In the genomic region with DNA sequence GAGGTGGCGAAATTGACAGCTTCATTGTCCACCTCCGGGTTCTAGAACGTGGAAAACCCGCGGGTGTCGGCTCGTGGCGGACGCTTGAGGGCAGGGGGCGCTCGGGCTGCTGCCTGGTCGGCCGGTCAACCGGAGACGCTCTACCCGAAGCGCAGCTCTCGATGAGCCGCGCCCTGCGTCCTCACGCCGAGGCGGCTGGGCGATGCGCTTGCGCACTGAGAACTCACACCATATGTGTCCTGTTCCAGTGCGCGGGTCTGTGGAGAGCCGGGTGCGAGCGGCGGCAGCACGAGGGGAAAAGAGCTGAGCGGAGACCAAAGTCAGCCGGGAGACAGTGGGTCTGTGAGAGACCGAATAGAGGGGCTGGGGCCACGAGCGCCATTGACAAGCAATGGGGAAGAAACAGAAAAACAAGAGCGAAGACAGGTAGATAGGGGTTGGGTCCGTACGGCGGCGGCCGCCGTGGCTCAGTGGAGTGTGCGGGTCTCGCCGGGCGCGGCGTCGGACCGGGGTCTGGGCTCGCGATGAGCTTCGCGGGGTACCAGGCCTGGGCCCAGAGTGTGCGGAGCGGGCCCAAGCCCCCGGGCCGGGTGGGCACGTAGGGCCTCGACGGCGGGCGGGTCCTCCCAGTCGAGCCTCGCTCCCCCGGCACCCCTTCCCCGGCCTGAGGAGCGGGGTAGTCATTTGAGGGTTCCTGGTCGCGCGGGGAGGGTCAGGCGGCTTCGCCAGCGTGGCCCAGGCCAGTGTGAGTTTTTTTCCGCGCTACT, we compare ENCODE assay signal across 8 cellular contexts. TPM values are rescaled to one million over a fixed set of nuclear protein-coding genes. Genes with fewer than 3 reads are reported as not detected.
DNase-seq lines count a peak whose midpoint lies in the region; ATAC-seq and TF ChIP-seq lines count a peak whose summit lies in the region.

A gene with protein sequence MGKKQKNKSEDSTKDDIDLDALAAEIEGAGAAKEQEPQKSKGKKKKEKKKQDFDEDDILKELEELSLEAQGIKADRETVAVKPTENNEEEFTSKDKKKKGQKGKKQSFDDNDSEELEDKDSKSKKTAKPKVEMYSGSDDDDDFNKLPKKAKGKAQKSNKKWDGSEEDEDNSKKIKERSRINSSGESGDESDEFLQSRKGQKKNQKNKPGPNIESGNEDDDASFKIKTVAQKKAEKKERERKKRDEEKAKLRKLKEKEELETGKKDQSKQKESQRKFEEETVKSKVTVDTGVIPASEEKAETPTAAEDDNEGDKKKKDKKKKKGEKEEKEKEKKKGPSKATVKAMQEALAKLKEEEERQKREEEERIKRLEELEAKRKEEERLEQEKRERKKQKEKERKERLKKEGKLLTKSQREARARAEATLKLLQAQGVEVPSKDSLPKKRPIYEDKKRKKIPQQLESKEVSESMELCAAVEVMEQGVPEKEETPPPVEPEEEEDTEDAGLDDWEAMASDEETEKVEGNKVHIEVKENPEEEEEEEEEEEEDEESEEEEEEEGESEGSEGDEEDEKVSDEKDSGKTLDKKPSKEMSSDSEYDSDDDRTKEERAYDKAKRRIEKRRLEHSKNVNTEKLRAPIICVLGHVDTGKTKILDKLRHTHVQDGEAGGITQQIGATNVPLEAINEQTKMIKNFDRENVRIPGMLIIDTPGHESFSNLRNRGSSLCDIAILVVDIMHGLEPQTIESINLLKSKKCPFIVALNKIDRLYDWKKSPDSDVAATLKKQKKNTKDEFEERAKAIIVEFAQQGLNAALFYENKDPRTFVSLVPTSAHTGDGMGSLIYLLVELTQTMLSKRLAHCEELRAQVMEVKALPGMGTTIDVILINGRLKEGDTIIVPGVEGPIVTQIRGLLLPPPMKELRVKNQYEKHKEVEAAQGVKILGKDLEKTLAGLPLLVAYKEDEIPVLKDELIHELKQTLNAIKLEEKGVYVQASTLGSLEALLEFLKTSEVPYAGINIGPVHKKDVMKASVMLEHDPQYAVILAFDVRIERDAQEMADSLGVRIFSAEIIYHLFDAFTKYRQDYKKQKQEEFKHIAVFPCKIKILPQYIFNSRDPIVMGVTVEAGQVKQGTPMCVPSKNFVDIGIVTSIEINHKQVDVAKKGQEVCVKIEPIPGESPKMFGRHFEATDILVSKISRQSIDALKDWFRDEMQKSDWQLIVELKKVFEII (plus strand): TSS at position 226 of the 767 bp plus-strand sequence. CDS start 166 bp downstream, at position 392.

- ATAC-seq in HG02884 (IDR thresholded peaks at IDR 0.05; ENCODE audit: unreplicated experiment) (peak; percentile 55), T-cell (replicated peaks in 1 of 4) (peak; percentile 71 to 81 (median 79)), left cardiac atrium (peak; percentile 94 to 95), upper lobe of right lung (peak; percentile 94)

- no peaks in the 10 kb centered on the region for H3K27me3 Mint-ChIP-seq in T-cell

- H3K27ac ChIP-seq in upper lobe of right lung = peak within 1 kb of the TSS; percentile 94

- no peaks in the 10 kb centered on the region for H3K9me3 Mint-ChIP-seq in T-cell

- DNase-seq in NCI-H146 (lab: John Stamatoyannopoulos, UW) = peak; percentile 97
- DNase-seq in T-cell = peak; percentile 81 to 94 (median 86)
- DNase-seq in amniotic stem cell (lab: John Stamatoyannopoulos, UW) = peak; percentile 92
- DNase-seq in left cardiac atrium = peak; percentile 98
- DNase-seq in posterior vena cava (ENCODE audit: low spot score) = peak; percentile 99
- DNase-seq in upper lobe of right lung = peak; percentile 99

- intact Hi-C loops in left cardiac atrium (cut with DNase I) = loop anchor here in 1 of 2 donors (2.0 to 5.0 kb wide), 2 partner anchors 153 to 155 kb away; a partner anchor contains a TSS
- intact Hi-C loops in posterior vena cava (cut with DNase I) = no loop called here
- intact Hi-C loops in upper lobe of right lung (cut with DNase I) = no loop called here

- peak; percentile 70 for TF ChIP-seq CTCF in upper lobe of right lung (IDR thresholded peaks at IDR 0.05)

- H3K27ac Mint-ChIP-seq in T-cell = no peak within 1 kb of the TSS

- H3K36me3 Mint-ChIP-seq in T-cell = peaks cover 7% of the 10 kb centered on the region

- peaks cover 44 to 49% (median 45%) of the 10 kb centered on the region in 3 donors for H3K4me1 Mint-ChIP-seq in T-cell

- peak; percentile 94 for TF ChIP-seq POLR2A in GM15510 (IDR thresholded peaks at IDR 0.05; ENCODE audit: borderline replicate concordance, extremely low read depth, insufficient read length)

- H3K9me3 ChIP-seq in upper lobe of right lung = no peaks in the 10 kb centered on the region

- no peak within 1 kb of the TSS for H3K4me3 Mint-ChIP-seq in T-cell

- peaks cover 8% of the 10 kb centered on the region for H3K36me3 ChIP-seq in upper lobe of right lung

- no peaks in the 10 kb centered on the region for H3K27me3 ChIP-seq in upper lobe of right lung

- CTCF ChIA-PET in T-cell (lab: Charles Lee) = interaction anchor here in 1 of 2 donors (0.7 to 2.2 kb wide), 3 partner anchors 157 to 616 kb away, joined by 3 to 10 read pairs (median 4); a partner anchor contains a TSS

- peak within 1 kb of the TSS; percentile 90 for H3K4me3 ChIP-seq in upper lobe of right lung

- H3K4me1 ChIP-seq in upper lobe of right lung = peaks cover 25% of the 10 kb centered on the region

- POLR2A ChIA-PET in T-cell (lab: Charles Lee) = interaction anchor here in 1 of 2 donors (0.6 kb wide), 2 partner anchors 28 to 146 kb away, joined by 3 read pairs; no protein-coding TSS in a partner anchor

RNA-seq across cellular contexts. Expression of the gene that starts here (rescaled TPM):
- total RNA-seq in T-cell (10 to 100 TPM; 32.0 to 44.8 (median 34.2) TPM), left cardiac atrium (10 to 100 TPM; 51.7 to 66.9 TPM), posterior vena cava (10 to 100 TPM; 40.0 to 62.5 TPM), upper lobe of right lung (30.4 TPM)

Comparison
In these comparisons a context has a peak if more than half of its experiments do, and no peak if none do; other contexts are left out.
1. Peak in every context shown above with its lines: DNase-seq, ATAC-seq, H3K4me3 ChIP-seq and H3K27ac ChIP-seq.